In the genomic region with DNA sequence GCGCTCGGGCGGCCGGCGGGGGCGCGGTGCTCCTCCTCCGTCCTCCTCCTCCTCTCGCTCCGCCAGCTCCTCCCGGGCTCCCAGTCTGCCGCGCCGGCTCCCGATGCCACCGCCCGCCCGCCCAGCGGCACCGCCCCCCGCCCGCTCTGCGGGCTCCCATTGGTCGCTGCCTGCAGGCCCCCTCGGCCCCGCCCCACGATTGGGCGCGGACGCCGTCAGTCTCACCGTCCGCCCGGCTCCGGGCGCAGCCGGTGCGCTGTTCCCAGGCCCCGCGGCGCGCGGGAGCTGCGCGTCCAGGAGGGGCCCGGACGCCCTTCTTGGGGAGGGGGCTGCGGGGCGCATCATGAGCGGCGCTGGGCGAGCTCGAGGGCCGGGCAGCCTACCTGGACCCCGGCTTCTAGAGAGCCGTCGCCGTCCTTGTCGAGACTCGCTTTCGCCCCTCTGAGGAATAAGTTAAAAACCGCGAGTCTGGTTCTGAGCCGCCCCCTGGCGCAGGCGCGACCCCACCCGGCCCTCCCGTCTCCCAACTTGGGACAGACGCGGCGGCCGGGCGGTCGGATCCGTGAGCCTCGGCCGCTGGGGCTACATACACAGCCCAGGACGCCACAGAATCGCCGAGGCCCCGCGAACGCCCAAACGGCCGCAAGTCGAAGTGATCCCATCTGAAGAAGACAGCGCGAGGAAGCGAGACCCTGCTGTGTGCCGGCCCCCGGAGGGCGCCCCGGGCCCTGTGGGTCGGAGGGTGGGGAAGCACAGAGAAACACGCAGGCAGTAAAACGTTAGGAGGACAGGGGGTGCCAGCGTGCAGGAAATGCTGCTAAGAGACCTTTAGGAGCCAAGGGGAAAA, we compare ENCODE assay signal across 8 cellular contexts. TPM values are rescaled to one million over a fixed set of nuclear protein-coding genes. Genes with fewer than 3 reads are reported as not detected.
A peak's percentile ranks its signal among the peaks of the same experiment; 100 is the strongest.
DNase-seq lines count a peak whose midpoint lies in the region; FAIRE-seq and TF ChIP-seq lines count a peak whose summit lies in the region.

A gene with protein sequence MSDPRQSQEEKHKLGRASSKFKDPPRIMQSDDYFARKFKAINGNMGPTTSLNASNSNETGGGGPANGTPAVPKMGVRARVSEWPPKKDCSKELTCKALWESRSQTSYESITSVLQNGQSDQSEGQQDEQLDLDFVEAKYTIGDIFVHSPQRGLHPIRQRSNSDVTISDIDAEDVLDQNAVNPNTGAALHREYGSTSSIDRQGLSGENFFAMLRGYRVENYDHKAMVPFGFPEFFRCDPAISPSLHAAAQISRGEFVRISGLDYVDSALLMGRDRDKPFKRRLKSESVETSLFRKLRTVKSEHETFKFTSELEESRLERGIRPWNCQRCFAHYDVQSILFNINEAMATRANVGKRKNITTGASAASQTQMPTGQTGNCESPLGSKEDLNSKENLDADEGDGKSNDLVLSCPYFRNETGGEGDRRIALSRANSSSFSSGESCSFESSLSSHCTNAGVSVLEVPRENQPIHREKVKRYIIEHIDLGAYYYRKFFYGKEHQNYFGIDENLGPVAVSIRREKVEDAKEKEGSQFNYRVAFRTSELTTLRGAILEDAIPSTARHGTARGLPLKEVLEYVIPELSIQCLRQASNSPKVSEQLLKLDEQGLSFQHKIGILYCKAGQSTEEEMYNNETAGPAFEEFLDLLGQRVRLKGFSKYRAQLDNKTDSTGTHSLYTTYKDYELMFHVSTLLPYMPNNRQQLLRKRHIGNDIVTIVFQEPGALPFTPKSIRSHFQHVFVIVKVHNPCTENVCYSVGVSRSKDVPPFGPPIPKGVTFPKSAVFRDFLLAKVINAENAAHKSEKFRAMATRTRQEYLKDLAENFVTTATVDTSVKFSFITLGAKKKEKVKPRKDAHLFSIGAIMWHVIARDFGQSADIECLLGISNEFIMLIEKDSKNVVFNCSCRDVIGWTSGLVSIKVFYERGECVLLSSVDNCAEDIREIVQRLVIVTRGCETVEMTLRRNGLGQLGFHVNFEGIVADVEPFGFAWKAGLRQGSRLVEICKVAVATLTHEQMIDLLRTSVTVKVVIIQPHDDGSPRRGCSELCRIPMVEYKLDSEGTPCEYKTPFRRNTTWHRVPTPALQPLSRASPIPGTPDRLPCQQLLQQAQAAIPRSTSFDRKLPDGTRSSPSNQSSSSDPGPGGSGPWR (N-terminal part only) (minus strand): TSS at position 87 of the 847 bp plus-strand sequence. CDS start 114,794 bp downstream, outside the sequence.

- H3K27ac ChIP-seq in DOHH2 (ENCODE audit: low read depth, low read length) (no peak within 1 kb of the TSS), neutrophil (peak within 1 kb of the TSS; percentile 76), subcutaneous abdominal adipose tissue (ENCODE audit: low read depth, low read length) (peak within 1 kb of the TSS; percentile 62)

- TF ChIP-seq CTCF in DOHH2 (IDR thresholded peaks at IDR 0.05; ENCODE audit: low read depth, low read length, poor library complexity, severe bottlenecking) (peak; percentile 59), neutrophil (IDR thresholded peaks at IDR 0.05) (peak; percentile 47)

- H3K9me2 ChIP-seq in DOHH2 (replicated peaks; ENCODE audit: control insufficient read depth, low read length) = no peaks in the 10 kb centered on the region

- no peaks in the 10 kb centered on the region for H3K79me2 ChIP-seq in DOHH2 (ENCODE audit: control insufficient read depth, low read length)

- H3K4me2 ChIP-seq in DOHH2 (ENCODE audit: low read length) = peak within 1 kb of the TSS; percentile 64

- H3K4me3 ChIP-seq in DOHH2 (ENCODE audit: low read length) (peak within 1 kb of the TSS; percentile 63), neutrophil (ENCODE audit: low read depth in 1 of 2, low read length in 1 of 2) (peak within 1 kb of the TSS; percentile 77 to 97), subcutaneous abdominal adipose tissue (ENCODE audit: low read depth in 1 of 5, low read length in 5 of 5) (peak within 1 kb of the TSS; percentile 59 to 80 (median 75))

- FAIRE-seq in frontal cortex (lab: Jason Lieb, UNC) = no peak

- H3K36me3 ChIP-seq in DOHH2 (ENCODE audit: control insufficient read depth, low read length) (no peaks in the 10 kb centered on the region), neutrophil (no peaks in the 10 kb centered on the region), subcutaneous abdominal adipose tissue (ENCODE audit: control insufficient read depth in 5 of 5, insufficient read depth in 5 of 5, low read length in 5 of 5) (no peaks in the 10 kb centered on the region)

- peak within 1 kb of the TSS; percentile 28 to 77 (median 70) for H3K9ac ChIP-seq in subcutaneous abdominal adipose tissue (ENCODE audit: low read length in 5 of 5)

- DNase-seq in H4 (ENCODE audit: low spot score) (peak; percentile 81), LHCN-M2 (ENCODE audit: low read depth) (peak; percentile 81), SHP77 treated with DMSO at 0.1 percent for 48 hours (lab: John Stamatoyannopoulos, UW) (peak; percentile 86), frontal cortex (ENCODE audit: low spot score in 2 of 2) (peak; percentile 98 to 99)
- peak; percentile 75 for DNase-seq in activated gamma-delta T cell treated with anti-CD3 and anti-CD28 coated beads, Interleukin-2, amount 50 U/mL, for 16 hours (ENCODE audit: low read depth)

- H3K27me3 ChIP-seq in DOHH2 (ENCODE audit: control insufficient read depth, low read length) (peaks cover 5% of the 10 kb centered on the region; the same call in 1 of the 2 replicates), neutrophil (peaks cover 18% of the 10 kb centered on the region), subcutaneous abdominal adipose tissue (ENCODE audit: control insufficient read depth in 5 of 5, insufficient read depth in 4 of 5, low read length in 5 of 5) (peaks cover 0 to 6% (median 0%) of the 10 kb centered on the region in 5 donors)

- H3K9me3 ChIP-seq in DOHH2 (ENCODE audit: control insufficient read depth, insufficient read depth, low read length) (no peaks in the 10 kb centered on the region), neutrophil (no peaks in the 10 kb centered on the region), subcutaneous abdominal adipose tissue (ENCODE audit: control insufficient read depth in 5 of 5, low read length in 5 of 5) (no peaks in the 10 kb centered on the region)

- H3K4me1 ChIP-seq in DOHH2 (ENCODE audit: control insufficient read depth, low read length) (no peaks in the 10 kb centered on the region), neutrophil (ENCODE audit: control insufficient read depth in 1 of 2, insufficient read depth in 1 of 2, low read depth in 1 of 2, low read length in 1 of 2) (peaks cover 51 to 53% of the 10 kb centered on the region in 2 experiments), subcutaneous abdominal adipose tissue (ENCODE audit: control insufficient read depth in 5 of 5, insufficient read depth in 5 of 5, low read length in 5 of 5) (peaks cover 0 to 30% (median 25%) of the 10 kb centered on the region in 5 donors)

- H4K20me1 ChIP-seq in DOHH2 (ENCODE audit: control insufficient read depth, insufficient read depth, low read depth, low read length) = no peaks in the 10 kb centered on the region

- no peaks in the 10 kb centered on the region for H3F3A ChIP-seq in DOHH2 (ENCODE audit: control insufficient read depth, insufficient read depth)

RNA-seq across cellular contexts. Expression of the gene that starts here (rescaled TPM):
- total RNA-seq in H4 (2014; rRNA removed; shearing (Covaris generic)) = 7.5 and 10.6 TPM in 2 replicates
- total RNA-seq in LHCN-M2 (2014; rRNA removed) (0.90 and 1.6 TPM in 2 replicates), frontal cortex (34.2 TPM)
- polyA plus RNA-seq in LHCN-M2 (2012) = 1.8 TPM
